Comparison of ENCODE assay signal across 7 cellular contexts in the genomic region with DNA sequence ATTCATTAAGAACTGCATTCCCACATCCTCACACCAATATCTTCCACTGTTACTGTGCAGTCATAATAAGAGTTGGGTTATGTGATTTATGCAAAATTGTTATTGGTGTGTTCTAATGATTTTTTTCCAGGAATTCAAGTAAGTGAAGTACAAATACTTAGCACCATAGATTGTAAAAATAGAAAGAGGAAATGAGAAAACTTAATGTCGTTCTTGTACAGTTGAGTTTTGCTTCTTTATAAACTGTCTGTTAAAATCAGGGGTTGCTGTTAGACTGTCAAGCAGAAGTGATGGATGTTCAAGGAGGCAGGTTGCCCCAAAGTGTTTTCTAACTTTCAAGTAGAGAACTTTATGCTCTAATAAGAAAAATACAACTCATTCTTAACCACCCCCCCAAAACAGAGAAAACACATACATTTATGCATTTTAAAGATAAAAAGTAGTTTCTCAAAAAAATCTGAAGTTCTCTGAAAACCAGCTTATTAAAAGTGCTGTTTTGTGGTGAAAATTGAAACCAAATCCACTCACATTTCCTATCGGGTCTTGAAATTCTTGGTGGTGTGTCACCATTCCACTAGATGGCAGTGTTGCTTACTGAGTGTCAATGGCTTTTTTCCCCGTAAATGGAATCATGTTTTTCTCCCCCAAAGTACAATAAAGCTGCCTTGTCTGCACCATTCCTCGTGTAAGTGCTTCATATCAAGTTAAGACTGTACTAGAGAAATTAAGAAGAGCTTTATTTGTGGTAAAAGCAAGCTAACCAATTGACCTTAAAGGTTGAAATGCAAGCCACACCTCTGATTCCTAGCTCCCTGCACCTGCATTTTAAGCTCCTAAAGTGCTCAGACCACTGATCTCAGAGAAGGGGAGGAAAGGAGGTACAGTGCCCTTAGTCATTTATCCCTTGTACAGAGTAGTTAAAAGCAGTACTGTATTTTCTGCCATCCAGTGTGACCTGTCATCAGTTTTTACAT. TPM values are rescaled to one million over a fixed set of nuclear protein-coding genes. Genes with fewer than 3 reads are reported as not detected.
A peak's percentile ranks its signal among the peaks of the same experiment; 100 is the strongest.
DNase-seq lines count a peak whose midpoint lies in the region; ATAC-seq and FAIRE-seq lines count a peak whose summit lies in the region.

No MANE protein-coding gene starts in this region.

- no peak for ATAC-seq in HG03342 (IDR thresholded peaks at IDR 0.05; ENCODE audit: unreplicated experiment)

- H3K27me3 Mint-ChIP-seq in activated CD4-positive, alpha-beta memory T cell treated with anti-CD3 and anti-CD28 coated beads, Interleukin-2, amount 10 ng/mL, durations not matched to agents 7 days and 5 days, result no peaks in the 10 kb centered on the region

- POLR2A ChIA-PET in activated CD4-positive, alpha-beta memory T cell treated with anti-CD3 and anti-CD28 coated beads, Interleukin-2, amount 10 ng/mL, durations not matched to agents 7 days and 5 days (lab: Charles Lee), result interaction anchor here (1.3 to 1.9 kb wide), 3 partner anchors 9 to 46 kb away, joined by 4 to 13 read pairs (median 12); no protein-coding TSS in a partner anchor

- H3K36me3 Mint-ChIP-seq in activated CD4-positive, alpha-beta memory T cell treated with anti-CD3 and anti-CD28 coated beads, Interleukin-2, amount 10 ng/mL, durations not matched to agents 7 days and 5 days (ENCODE audit: low read depth), result peaks cover 16% of the 10 kb centered on the region

- FAIRE-seq in GM19239 (lab: Jason Lieb, UNC), result peak; percentile 87
- peak; percentile 73 for FAIRE-seq in frontal cortex (lab: Jason Lieb, UNC)

- DNase-seq in D341Med (ENCODE audit: low spot score) (peak; percentile 58), GM19239 (ENCODE audit: insufficient read length, low spot score) (peak; percentile 58), NCI-H2196 (lab: John Stamatoyannopoulos, UW; ENCODE audit: unreplicated experiment) (peak; percentile 53), frontal cortex (ENCODE audit: low spot score in 2 of 2) (peak; percentile 54 to 67), skeletal muscle cell (ENCODE audit: low read depth) (peak; percentile 20)
- DNase-seq in activated CD4-positive, alpha-beta memory T cell treated with anti-CD3 and anti-CD28 coated beads, Interleukin-2, amount 10 ng/mL, durations not matched to agents 7 days and 5 days, result peak; percentile 34

- H3K27ac Mint-ChIP-seq in activated CD4-positive, alpha-beta memory T cell treated with anti-CD3 and anti-CD28 coated beads, Interleukin-2, amount 10 ng/mL, durations not matched to agents 7 days and 5 days, result no peak overlapping the region

- H3K9me3 Mint-ChIP-seq in activated CD4-positive, alpha-beta memory T cell treated with anti-CD3 and anti-CD28 coated beads, Interleukin-2, amount 10 ng/mL, durations not matched to agents 7 days and 5 days, result no peaks in the 10 kb centered on the region

- peaks cover 45% of the 10 kb centered on the region for H3K4me1 Mint-ChIP-seq in activated CD4-positive, alpha-beta memory T cell treated with anti-CD3 and anti-CD28 coated beads, Interleukin-2, amount 10 ng/mL, durations not matched to agents 7 days and 5 days

- no peak overlapping the region for H3K4me3 Mint-ChIP-seq in activated CD4-positive, alpha-beta memory T cell treated with anti-CD3 and anti-CD28 coated beads, Interleukin-2, amount 10 ng/mL, durations not matched to agents 7 days and 5 days

- H3K4me3 ChIP-seq in skeletal muscle cell (ENCODE audit: low read depth, low read length), result no peak overlapping the region

- CTCF ChIA-PET in activated CD4-positive, alpha-beta memory T cell treated with anti-CD3 and anti-CD28 coated beads, Interleukin-2, amount 10 ng/mL, durations not matched to agents 7 days and 5 days (lab: Charles Lee), result interaction anchor here (0.6 to 4.7 kb wide), 32 partner anchors 9 to 420 kb away, joined by 3 to 80 read pairs (median 4); no protein-coding TSS in a partner anchor

RNA-seq across cellular contexts. Expression of a gene that starts 4.7 kb away (rescaled TPM):
- total RNA-seq in activated CD4-positive, alpha-beta memory T cell treated with anti-CD3 and anti-CD28 coated beads, Interleukin-2, amount 10 ng/mL, durations not matched to agents 7 days and 5 days, result under 1 TPM; 0.15 TPM
- 2.9 TPM for total RNA-seq in frontal cortex

RNA-seq across cellular contexts. Expression of a gene that starts 6.7 kb away (rescaled TPM):
- under 1 TPM; 0.15 to 0.18 TPM for total RNA-seq in activated CD4-positive, alpha-beta memory T cell treated with anti-CD3 and anti-CD28 coated beads, Interleukin-2, amount 10 ng/mL, durations not matched to agents 7 days and 5 days
- 0.41 TPM for total RNA-seq in frontal cortex

RNA-seq across cellular contexts. Expression of a gene that starts 57.7 kb away (rescaled TPM):
- 10 to 100 TPM; 84.2 to 86.1 TPM for total RNA-seq in activated CD4-positive, alpha-beta memory T cell treated with anti-CD3 and anti-CD28 coated beads, Interleukin-2, amount 10 ng/mL, durations not matched to agents 7 days and 5 days
- total RNA-seq in frontal cortex, result 252 TPM
